In genomic region chr12:109561711-109562030, GRCh38 we compare ENCODE assay signal across 21 cellular contexts. TPM values are rescaled to one million over a fixed set of nuclear protein-coding genes. Genes with fewer than 3 reads are reported as not detected.
A peak's percentile ranks its signal among the peaks of the same experiment; 100 is the strongest.
DNase-seq lines count a peak whose midpoint lies in the region; ATAC-seq, FAIRE-seq and TF ChIP-seq lines count a peak whose summit lies in the region.
"Had no signal": no experiment of that assay in that cellular context is flagged by ENCODE, and none has a peak within 500 bp of the region (broad histone marks: within the 10 kb centered on the region; RNA-seq: fewer than 3 reads in every experiment).

No MANE protein-coding gene starts in this region.

- no peaks in the 10 kb centered on the region for H3F3A ChIP-seq in neural progenitor cell (ENCODE audit: low read depth)

- CTCF ChIA-PET in K562 (lab: Yijun Ruan, JAX; ENCODE audit: low intra/inter-chr PET ratio), result no interaction called here

- TF ChIP-seq RAD21 in K562 (CRISPR knock-in tag; conservative IDR thresholded peaks at IDR 0.05 in 1 of 2, IDR thresholded peaks at IDR 0.05 in 1 of 2), result no peak

- no TSS peak for BruUV-seq in K562 (replicated peaks; lab: Mats Ljungman, UMichigan)

- H3K4me1 Mint-ChIP-seq in neural progenitor cell, result peaks cover 11% of the 10 kb centered on the region
- H3K4me1 Mint-ChIP-seq: CD4-positive, alpha-beta memory T cell; GM23338 had no signal

- H3K4me2 ChIP-seq in BLaER1 (peak overlapping the region; percentile 89; the same call in 1 of the 2 replicates), K562 (ENCODE audit: insufficient read depth, low read length) (no peak overlapping the region), neural progenitor cell (no peak overlapping the region)
- H3K4me2 ChIP-seq: GM23338 had no signal

- H3K4me3 Mint-ChIP-seq in neural progenitor cell, result no peak overlapping the region
- H3K4me3 Mint-ChIP-seq: CD4-positive, alpha-beta memory T cell; GM23338; HFFc6 had no signal

- no peak for TF ChIP-seq CTCF in K562 (IDR thresholded peaks at IDR 0.05 in 2 of 3, conservative IDR thresholded peaks at IDR 0.05 in 1 of 3; ENCODE audit: insufficient read depth in 2 of 3, low read depth in 1 of 3, low read length in 3 of 3)
- no peak for TF ChIP-seq CTCF in neural progenitor cell (IDR thresholded peaks at IDR 0.05)
- no peak for TF ChIP-seq CTCF in GM20000 (IDR thresholded peaks at IDR 0.05; ENCODE audit: extremely low read depth, missing control alignments)
- no peak for TF ChIP-seq CTCF in esophagus squamous epithelium (IDR thresholded peaks at IDR 0.05)

- H3K36me3 ChIP-seq in BLaER1 (peaks cover 74% of the 10 kb centered on the region), K562 (ENCODE audit: control insufficient read depth, insufficient read depth, low read length) (peaks cover 36% of the 10 kb centered on the region; the same call in 2 of the 3 replicates), neural progenitor cell (no peaks in the 10 kb centered on the region), esophagus squamous epithelium (peaks cover 0 to 96% (median 8%) of the 10 kb centered on the region in 3 donors)

- no peak for DNase-seq in HTR-8/SVneo (ENCODE audit: insufficient read length, low spot score)
- DNase-seq in K562 (ENCODE audit: extremely low read depth in 1 of 4, low spot score in 3 of 4), result no peak
- DNase-seq in neural progenitor cell (ENCODE audit: low spot score), result no peak
- no peak for DNase-seq in GM20000 (ENCODE audit: low spot score)
- no peak for DNase-seq in ACHN
- no peak for DNase-seq in esophagus squamous epithelium (lab: John Stamatoyannopoulos, UW)
- DNase-seq: AML-193; BE2C; C1 segment of cervical spinal cord; Calu3; CD4-positive, alpha-beta memory T cell; COR-L47; DND-41; HFFc6 had no signal

- TF ChIP-seq POLR2A in K562 (conservative IDR thresholded peaks at IDR 0.05), result no peak
- no peak for TF ChIP-seq POLR2A in esophagus squamous epithelium (IDR thresholded peaks at IDR 0.05)

- H3K27me3 ChIP-seq in BLaER1 (no peaks in the 10 kb centered on the region), K562 (ENCODE audit: control insufficient read depth in 2 of 2, insufficient read depth in 2 of 2, low read length in 2 of 2) (no peaks in the 10 kb centered on the region), neural progenitor cell (no peaks in the 10 kb centered on the region), esophagus squamous epithelium (no peaks in the 10 kb centered on the region)
- H3K27me3 ChIP-seq: BE2C had no signal

- 98% methylated on average over 4 of the region's 10 CpGs for WGBS in K562 (ENCODE audit: insufficient coverage, low coverage, missing lambda C conversion rate)
- WGBS in esophagus squamous epithelium, 2 donors, result 92 to 100% methylated on average over 5 to 9 of the region's 10 CpGs

- H3K27ac Mint-ChIP-seq in neural progenitor cell, result peak overlapping the region; percentile 58
- H3K27ac Mint-ChIP-seq: GM23338, HFFc6 had no signal

- intact Hi-C loops in K562 (cut with micrococcal nuclease) (no loop called here), esophagus squamous epithelium (cut with DNase I) (no loop called here)

- TF ChIP-seq EP300 in K562 (IDR thresholded peaks at IDR 0.05; ENCODE audit: low read length), result no peak

- POLR2A ChIA-PET in K562 (lab: Yijun Ruan, JAX), result no interaction called here

- H3K4me1 ChIP-seq in BLaER1 (peaks cover 39% of the 10 kb centered on the region), K562 (replicated peaks in 1 of 2; ENCODE audit: control insufficient read depth in 2 of 2, insufficient read depth in 2 of 2, low read length in 2 of 2) (peaks cover 0 to 5% of the 10 kb centered on the region in 2 experiments; a peak in 2 of 5 replicates), neural progenitor cell (no peaks in the 10 kb centered on the region), esophagus squamous epithelium (peaks cover 0 to 20% (median 0%) of the 10 kb centered on the region in 3 donors)
- H3K4me1 ChIP-seq: BE2C, HAP-1 had no signal

- no peaks in the 10 kb centered on the region for H3K9me3 Mint-ChIP-seq in neural progenitor cell
- H3K9me3 Mint-ChIP-seq: GM23338 had no signal

- H3K9me1 ChIP-seq in K562 (ENCODE audit: control insufficient read depth, insufficient read depth, low read length), result no peaks in the 10 kb centered on the region

- H4K20me1 ChIP-seq in BLaER1 (peaks cover 10% of the 10 kb centered on the region; the same call in 1 of the 2 replicates), K562 (replicated peaks; ENCODE audit: control insufficient read depth, insufficient read depth, low read length) (no peaks in the 10 kb centered on the region), neural progenitor cell (ENCODE audit: low read depth) (no peaks in the 10 kb centered on the region)

- peaks cover 10% of the 10 kb centered on the region for H3K27me3 Mint-ChIP-seq in neural progenitor cell (ENCODE audit: insufficient read depth, low read depth)
- H3K27me3 Mint-ChIP-seq: CD4-positive, alpha-beta memory T cell had no signal

- peak; percentile 4 for FAIRE-seq in HTR-8/SVneo (lab: Jason Lieb, UNC)
- FAIRE-seq in K562 (lab: Jason Lieb, UNC), result no peak
- FAIRE-seq: A204.1, G401.6, GM12892 had no signal

- H3K9me3 ChIP-seq in BLaER1 (peaks cover 10% of the 10 kb centered on the region; the same call in 1 of the 2 replicates), K562 (replicated peaks; ENCODE audit: control insufficient read depth, insufficient read depth, low read depth, low read length) (no peaks in the 10 kb centered on the region), neural progenitor cell (ENCODE audit: low read depth) (no peaks in the 10 kb centered on the region), esophagus squamous epithelium (no peaks in the 10 kb centered on the region)
- H3K9me3 ChIP-seq: BE2C, HAP-1 had no signal

- H3K27ac ChIP-seq in BLaER1 (no peak overlapping the region), K562 (ENCODE audit: extremely low read depth, low read depth, low read length) (no peak overlapping the region), neural progenitor cell (no peak overlapping the region), esophagus squamous epithelium (no peak overlapping the region)

- H2AFZ ChIP-seq in K562 (ENCODE audit: low read depth, low read length) (no peak overlapping the region), neural progenitor cell (replicated peaks) (no peak overlapping the region)
- H2AFZ ChIP-seq: GM23338 had no signal

- no peak for ATAC-seq in K562
- ATAC-seq in HG02870 (IDR thresholded peaks at IDR 0.05; ENCODE audit: unreplicated experiment), result no peak
- ATAC-seq: GM23338 had no signal

- H3K9ac ChIP-seq in BLaER1, result no peak overlapping the region
- H3K9ac ChIP-seq in K562 (ENCODE audit: insufficient read depth in 1 of 2, low read depth in 2 of 2, low read length in 2 of 2), result no peak overlapping the region
- H3K9ac ChIP-seq in neural progenitor cell, result no peak overlapping the region

- in situ Hi-C loops in K562 (cut with MboI), result no loop called here
- in situ Hi-C loops in ACHN (cut with HindIII; ENCODE audit: low pct_ligation_motif_present, low pct_unique_long_range_greater_than_20kb, low sequenced_read_pairs), result no loop called here

- H3K36me3 Mint-ChIP-seq in neural progenitor cell, result peaks cover 19% of the 10 kb centered on the region

- H3K79me2 ChIP-seq in K562 (ENCODE audit: control insufficient read depth, insufficient read depth, low read length) (no peaks in the 10 kb centered on the region), neural progenitor cell (ENCODE audit: low read depth) (no peaks in the 10 kb centered on the region)

- H3K4me3 ChIP-seq in BLaER1 (no peak overlapping the region), K562 (no peak overlapping the region), neural progenitor cell (no peak overlapping the region), esophagus squamous epithelium (no peak overlapping the region)
- H3K4me3 ChIP-seq: GM23338, HAP-1 had no signal

RNA-seq across cellular contexts. Expression of gene MMAB, which starts 11.6 kb away (rescaled TPM):
- total RNA-seq in K562 (2011; cell fraction: chromatin; rRNA removed; ENCODE audit: low replicate concordance), result 78.3 and 122 TPM in 2 replicates
- total RNA-seq in K562 (2011; cell fraction: nucleolus; rRNA removed), result 64.2 and 65.9 TPM in 2 replicates
- 65.3 and 66.3 TPM in 2 replicates for total RNA-seq in K562 (2011; cell fraction: nucleoplasm; rRNA removed)
- total RNA-seq in K562 (2014; rRNA removed) (71.0 and 73.4 TPM in 2 replicates), K562 (2014; rRNA removed; fragmentation: Illumina TruSeq; extraction: Trizol) (37.5 and 39.5 TPM in 2 replicates), K562 (2015; rRNA removed; fragmentation: Illumina TruSeq; extraction: Trizol) (53.4 and 56.1 TPM in 2 replicates), K562 (2021) (63.9 and 70.5 TPM in 2 replicates), neural progenitor cell (ENCODE audit: low replicate concordance) (24.7 and 34.5 TPM in 2 replicates), esophagus squamous epithelium (10 to 100 TPM; 45.2 to 59.5 (median 52.3) TPM)
- polyA plus RNA-seq in K562 (2011; rRNA removed) (46.2 and 52.8 TPM in 2 replicates), K562 (2014; fragmentation: Illumina TruSeq; extraction: Trizol) (30.6 and 48.2 TPM in 2 replicates), K562 (2014; fragmentation: Nextera tagmentation; extraction: Ambion mirVana) (10 to 100 TPM in 1 of 2 experiments, 1 to 10 TPM in 1; 9.5 to 21.1 TPM), K562 (2014; rRNA removed) (75.0 and 76.1 TPM in 2 replicates)
- polyA plus RNA-seq in K562 (2011; cell fraction: cytosol; rRNA removed), result 45.2 and 45.3 TPM in 2 replicates
- polyA plus RNA-seq in K562 (2011; cell fraction: nucleus; rRNA removed), result 64.4 and 74.5 TPM in 2 replicates
- polyA plus RNA-seq in K562 (2012), result 75.8 and 92.9 TPM in 2 replicates
- 37.7 and 38.3 TPM in 2 replicates for polyA minus RNA-seq in K562 (2011; rRNA and poly(A)+ RNA removed)
- polyA minus RNA-seq in K562 (2011; cell fraction: cytosol; rRNA and poly(A)+ RNA removed), result 19.1 and 29.5 TPM in 2 replicates
- polyA minus RNA-seq in K562 (2011; cell fraction: nucleus; rRNA and poly(A)+ RNA removed), result 18.6 and 31.8 TPM in 2 replicates

RNA-seq across cellular contexts. Expression of gene MVK, which starts 11.9 kb away (rescaled TPM):
- total RNA-seq in K562 (2011; cell fraction: chromatin; rRNA removed; ENCODE audit: low replicate concordance), result 79.5 and 160 TPM in 2 replicates
- 90.1 and 97.0 TPM in 2 replicates for total RNA-seq in K562 (2011; cell fraction: nucleolus; rRNA removed)
- total RNA-seq in K562 (2011; cell fraction: nucleoplasm; rRNA removed), result 76.8 and 77.1 TPM in 2 replicates
- 28.5 and 38.9 TPM in 2 replicates for total RNA-seq in K562 (2014; rRNA removed)
- total RNA-seq in K562 (2014; rRNA removed; fragmentation: Illumina TruSeq; extraction: Trizol), result 15.7 and 18.3 TPM in 2 replicates
- 18.3 and 18.5 TPM in 2 replicates for total RNA-seq in K562 (2015; rRNA removed; fragmentation: Illumina TruSeq; extraction: Trizol)
- total RNA-seq in K562 (2021), result 31.3 and 33.6 TPM in 2 replicates
- polyA plus RNA-seq in K562 (2011; rRNA removed), result 28.1 and 41.9 TPM in 2 replicates
- 36.4 and 59.2 TPM in 2 replicates for polyA plus RNA-seq in K562 (2011; cell fraction: cytosol; rRNA removed)
- 74.2 and 83.2 TPM in 2 replicates for polyA plus RNA-seq in K562 (2011; cell fraction: nucleus; rRNA removed)
- 27.7 and 36.8 TPM in 2 replicates for polyA plus RNA-seq in K562 (2012)
- 18.8 and 24.2 TPM in 2 replicates for polyA plus RNA-seq in K562 (2014; fragmentation: Illumina TruSeq; extraction: Trizol)
- 1 to 10 TPM in 1 of 2 experiments, under 1 TPM in 1; 0.41 to 1.9 TPM for polyA plus RNA-seq in K562 (2014; fragmentation: Nextera tagmentation; extraction: Ambion mirVana)
- polyA plus RNA-seq in K562 (2014; rRNA removed), result 23.1 and 25.8 TPM in 2 replicates
- 21.8 and 28.3 TPM in 2 replicates for polyA minus RNA-seq in K562 (2011; rRNA and poly(A)+ RNA removed)
- polyA minus RNA-seq in K562 (2011; cell fraction: cytosol; rRNA and poly(A)+ RNA removed), result 13.8 and 21.5 TPM in 2 replicates
- 24.4 and 38.3 TPM in 2 replicates for polyA minus RNA-seq in K562 (2011; cell fraction: nucleus; rRNA and poly(A)+ RNA removed)
- total RNA-seq in neural progenitor cell (ENCODE audit: low replicate concordance), result 8.3 and 20.1 TPM in 2 replicates
- total RNA-seq in esophagus squamous epithelium, result 10 to 100 TPM; 38.9 to 62.6 (median 46.4) TPM
